18 cellular contexts compared by ENCODE assay signal in the genomic region with DNA sequence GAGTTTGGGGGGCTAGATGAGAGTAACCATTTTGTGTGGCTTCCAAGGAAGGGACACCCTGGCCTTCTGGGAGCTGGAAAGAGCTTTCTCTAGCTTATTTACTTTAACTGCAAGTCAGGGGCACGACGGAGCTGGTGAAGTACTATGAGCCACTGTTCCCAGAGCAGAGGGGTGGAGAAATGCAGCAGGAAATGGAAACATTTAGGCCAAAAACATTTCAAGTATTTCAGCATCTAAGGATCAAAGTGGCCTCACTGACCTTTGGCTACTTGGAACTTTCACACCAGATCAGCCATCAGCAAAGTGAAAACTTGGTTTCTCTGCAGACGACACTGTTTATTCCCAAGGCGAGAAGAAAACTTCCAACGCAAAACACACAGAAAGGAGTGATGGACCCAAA.
"Had no signal": no experiment of that assay in that cellular context is flagged by ENCODE, and none has a peak within 500 bp of the region (broad histone marks: within the 10 kb centered on the region; RNA-seq: fewer than 3 reads in every experiment).

No MANE protein-coding gene starts in this region.

- H3K36me3 ChIP-seq: left lung, suprapubic skin, transverse colon, vagina had no signal

- ATAC-seq: activated CD4-positive, alpha-beta T cell treated with anti-CD3 and anti-CD28 coated beads for 36 hours; activated CD8-positive, alpha-beta memory T cell treated with anti-CD3 and anti-CD28 coated beads, Interleukin-2, amount 10 ng/mL, durations not matched to agents 7 days and 5 days; body of pancreas; left lung; naive thymus-derived CD4-positive, alpha-beta T cell had no signal

- H3K9me3 Mint-ChIP-seq: activated CD4-positive, alpha-beta memory T cell treated with anti-CD3 and anti-CD28 coated beads, Interleukin-2, amount 10 ng/mL, durations not matched to agents 7 days and 5 days; activated naive CD8-positive, alpha-beta T cell treated with anti-CD3 and anti-CD28 coated beads, Interleukin-2, amount 10 ng/mL, durations not matched to agents 7 days and 5 days; activated T-helper 2 cell treated with anti-CD3 and anti-CD28 coated beads, Interferon-gamma antibody, Interleukin-2, Interleukin-4, amounts not matched to agents 10 μg/mL and 5 μg/mL and 100 μg/mL, durations not matched to agents 14 hours and 24 hours and 36 hours; stimulated activated naive CD8-positive, alpha-beta T cell treated with anti-CD3 and anti-CD28 coated beads, Interleukin-15, Interleukin-2, amounts not matched to agents 100 ng/mL and 50 ng/mL, for 24 hours had no signal

- H3K4me3 Mint-ChIP-seq: activated CD4-positive, alpha-beta memory T cell treated with anti-CD3 and anti-CD28 coated beads, Interleukin-2, amount 10 ng/mL, durations not matched to agents 7 days and 5 days; activated CD4-positive, alpha-beta T cell treated with anti-CD3 and anti-CD28 coated beads for 36 hours; activated CD8-positive, alpha-beta memory T cell treated with anti-CD3 and anti-CD28 coated beads, Interleukin-2, amount 10 ng/mL, durations not matched to agents 7 days and 5 days; activated naive CD8-positive, alpha-beta T cell treated with anti-CD3 and anti-CD28 coated beads, Interleukin-2, amount 10 ng/mL, durations not matched to agents 7 days and 5 days; naive thymus-derived CD4-positive, alpha-beta T cell; stimulated activated naive CD8-positive, alpha-beta T cell treated with anti-CD3 and anti-CD28 coated beads, Interleukin-15, Interleukin-2, amounts not matched to agents 100 ng/mL and 50 ng/mL, for 24 hours had no signal

- H3K9me3 ChIP-seq: body of pancreas, left lung, suprapubic skin, transverse colon, vagina had no signal

- H3K27ac ChIP-seq: body of pancreas, left lung, suprapubic skin, transverse colon, vagina had no signal

- H3K4me1 ChIP-seq: body of pancreas, suprapubic skin, vagina had no signal

- H3K27ac Mint-ChIP-seq: activated CD4-positive, alpha-beta memory T cell treated with anti-CD3 and anti-CD28 coated beads, Interleukin-2, amount 10 ng/mL, durations not matched to agents 7 days and 5 days; activated CD4-positive, alpha-beta T cell treated with anti-CD3 and anti-CD28 coated beads for 36 hours; activated CD8-positive, alpha-beta memory T cell treated with anti-CD3 and anti-CD28 coated beads, Interleukin-2, amount 10 ng/mL, durations not matched to agents 7 days and 5 days; activated naive CD8-positive, alpha-beta T cell treated with anti-CD3 and anti-CD28 coated beads, Interleukin-2, amount 10 ng/mL, durations not matched to agents 7 days and 5 days; activated T-helper 2 cell treated with anti-CD3 and anti-CD28 coated beads, Interferon-gamma antibody, Interleukin-2, Interleukin-4, amounts not matched to agents 10 μg/mL and 5 μg/mL and 100 μg/mL, durations not matched to agents 14 hours and 24 hours and 36 hours; naive thymus-derived CD4-positive, alpha-beta T cell; stimulated activated naive CD8-positive, alpha-beta T cell treated with anti-CD3 and anti-CD28 coated beads, Interleukin-15, Interleukin-2, amounts not matched to agents 100 ng/mL and 50 ng/mL, for 24 hours had no signal

- H3K4me3 ChIP-seq: body of pancreas, left lung, suprapubic skin, transverse colon, vagina had no signal

- DNase-seq: activated CD4-positive, alpha-beta memory T cell treated with anti-CD3 and anti-CD28 coated beads, Interleukin-2, amount 10 ng/mL, durations not matched to agents 7 days and 5 days; activated CD4-positive, alpha-beta T cell treated with anti-CD3 and anti-CD28 coated beads for 36 hours; activated CD8-positive, alpha-beta memory T cell treated with anti-CD3 and anti-CD28 coated beads, Interleukin-2, amount 10 ng/mL, durations not matched to agents 7 days and 5 days; activated naive CD4-positive, alpha-beta T cell treated with Interleukin-2 at 50 U/mL for 16 hours; activated naive CD8-positive, alpha-beta T cell treated with anti-CD3 and anti-CD28 coated beads, Interleukin-2, amount 10 ng/mL, durations not matched to agents 7 days and 5 days; activated T-cell treated with anti-CD3 and anti-CD28 coated beads, Interleukin-2, amount 50 U/mL, for 1 hour; amygdala; body of pancreas; foreskin melanocyte; head of caudate nucleus; left lung; naive thymus-derived CD4-positive, alpha-beta T cell; T-helper 2 cell; transverse colon had no signal

- H3K36me3 Mint-ChIP-seq: activated CD8-positive, alpha-beta memory T cell treated with anti-CD3 and anti-CD28 coated beads, Interleukin-2, amount 10 ng/mL, durations not matched to agents 7 days and 5 days; activated naive CD8-positive, alpha-beta T cell treated with anti-CD3 and anti-CD28 coated beads, Interleukin-2, amount 10 ng/mL, durations not matched to agents 7 days and 5 days; naive thymus-derived CD4-positive, alpha-beta T cell had no signal

- H3K4me1 Mint-ChIP-seq: activated CD4-positive, alpha-beta memory T cell treated with anti-CD3 and anti-CD28 coated beads, Interleukin-2, amount 10 ng/mL, durations not matched to agents 7 days and 5 days; activated CD4-positive, alpha-beta T cell treated with anti-CD3 and anti-CD28 coated beads for 36 hours; activated CD8-positive, alpha-beta memory T cell treated with anti-CD3 and anti-CD28 coated beads, Interleukin-2, amount 10 ng/mL, durations not matched to agents 7 days and 5 days; activated naive CD8-positive, alpha-beta T cell treated with anti-CD3 and anti-CD28 coated beads, Interleukin-2, amount 10 ng/mL, durations not matched to agents 7 days and 5 days; naive thymus-derived CD4-positive, alpha-beta T cell had no signal

- H3K27me3 ChIP-seq: body of pancreas, transverse colon, vagina had no signal
